22 cellular contexts compared by ENCODE assay signal in the genomic region with DNA sequence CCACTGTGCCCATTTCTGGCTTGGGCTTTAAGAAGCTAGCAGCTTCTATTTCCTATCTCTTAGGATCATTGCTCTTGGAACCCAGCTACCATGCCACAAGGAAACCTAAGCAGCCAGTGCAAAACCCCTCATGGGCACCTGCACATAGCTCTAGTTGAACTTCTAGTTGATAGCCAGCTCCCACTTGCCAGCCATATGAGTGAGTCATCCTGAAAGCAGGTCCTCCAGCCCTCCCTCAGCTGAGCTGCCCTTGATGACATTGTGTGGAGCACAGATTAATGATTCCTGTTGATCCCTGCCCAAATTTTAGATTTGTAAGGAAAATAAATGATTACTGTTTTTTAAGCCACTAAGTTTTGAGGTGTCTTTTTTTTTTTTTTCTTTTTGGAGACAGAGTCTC.
A peak's percentile ranks its signal among the peaks of the same experiment; 100 is the strongest.
DNase-seq lines count a peak whose midpoint lies in the region; ATAC-seq, FAIRE-seq and TF ChIP-seq lines count a peak whose summit lies in the region.
"Had no signal": no experiment of that assay in that cellular context is flagged by ENCODE, and none has a peak within 500 bp of the region (broad histone marks: within the 10 kb centered on the region; RNA-seq: fewer than 3 reads in every experiment).

No MANE protein-coding gene starts in this region.

- H3K36me3 ChIP-seq in astrocyte (ENCODE audit: insufficient read depth, low read length), result no peaks in the 10 kb centered on the region
- H3K36me3 ChIP-seq: BE2C had no signal

- no peaks in the 10 kb centered on the region for H3K9me3 Mint-ChIP-seq in astrocyte (ENCODE audit: unreplicated experiment)
- H3K9me3 Mint-ChIP-seq in activated naive CD4-positive, alpha-beta T cell treated with anti-CD3 and anti-CD28 coated beads, Interleukin-2, amount 50 U/mL, for 72 hours, result peaks cover 11 to 15% of the 10 kb centered on the region in 2 donors
- H3K9me3 Mint-ChIP-seq in activated T-helper 2 cell treated with anti-CD3 and anti-CD28 coated beads, Interferon-gamma antibody, Interleukin-2, Interleukin-4, amounts not matched to agents 10 μg/mL and 5 μg/mL and 100 μg/mL, durations not matched to agents 14 hours and 24 hours and 36 hours, result peaks cover 14% of the 10 kb centered on the region
- H3K9me3 Mint-ChIP-seq: GM23338 had no signal

- no peak overlapping the region for H3K27ac Mint-ChIP-seq in astrocyte (ENCODE audit: unreplicated experiment)
- H3K27ac Mint-ChIP-seq in activated naive CD4-positive, alpha-beta T cell treated with anti-CD3 and anti-CD28 coated beads, Interleukin-2, amount 50 U/mL, for 72 hours, result no peak overlapping the region
- no peak overlapping the region for H3K27ac Mint-ChIP-seq in activated T-helper 2 cell treated with anti-CD3 and anti-CD28 coated beads, Interferon-gamma antibody, Interleukin-2, Interleukin-4, amounts not matched to agents 10 μg/mL and 5 μg/mL and 100 μg/mL, durations not matched to agents 14 hours and 24 hours and 36 hours
- H3K27ac Mint-ChIP-seq: CD8-positive, alpha-beta T cell; GM23338 had no signal

- no peaks in the 10 kb centered on the region for H3K79me2 ChIP-seq in astrocyte (ENCODE audit: insufficient read depth, low read length)

- H3K9me3 ChIP-seq in astrocyte (ENCODE audit: insufficient read depth, low read depth, low read length), result no peaks in the 10 kb centered on the region
- H3K9me3 ChIP-seq: BE2C had no signal

- DNase-seq in HK-2 (ENCODE audit: unreplicated experiment) (peak; percentile 3), astrocyte (ENCODE audit: low read depth) (peak; percentile 23), renal cortical epithelial cell (ENCODE audit: low read depth) (peak; percentile 59), occipital lobe (lab: John Stamatoyannopoulos, UW) (no peak), NCI-H446 (lab: John Stamatoyannopoulos, UW) (no peak)
- no peak for DNase-seq in activated naive CD4-positive, alpha-beta T cell treated with anti-CD3 and anti-CD28 coated beads, Interleukin-2, amount 50 U/mL, for 72 hours (ENCODE audit: low spot score in 2 of 2)
- no peak for DNase-seq in activated T-helper 2 cell treated with anti-CD3 and anti-CD28 coated beads, Interferon-gamma antibody, Interleukin-2, Interleukin-4, amounts not matched to agents 10 μg/mL and 5 μg/mL and 100 μg/mL, durations not matched to agents 14 hours and 24 hours and 36 hours (ENCODE audit: low spot score)
- DNase-seq: BE2C; CD8-positive, alpha-beta T cell; DMS 273 treated with DMSO at 0.1 percent for 48 hours; EL; NCI-H1092; NCI-H146; NCI-H2081; NCI-H524; SHP77 treated with DMSO at 0.1 percent for 48 hours; T-helper 1 cell had no signal

- no peaks in the 10 kb centered on the region for H3K27me3 Mint-ChIP-seq in astrocyte (ENCODE audit: low read depth, unreplicated experiment)
- H3K27me3 Mint-ChIP-seq in activated T-helper 2 cell treated with anti-CD3 and anti-CD28 coated beads, Interferon-gamma antibody, Interleukin-2, Interleukin-4, amounts not matched to agents 10 μg/mL and 5 μg/mL and 100 μg/mL, durations not matched to agents 14 hours and 24 hours and 36 hours (ENCODE audit: low read depth), result no peaks in the 10 kb centered on the region

- no peak overlapping the region for H3K4me2 ChIP-seq in astrocyte (ENCODE audit: low read length)
- H3K4me2 ChIP-seq: GM23338, KMS-11 had no signal

- no peak overlapping the region for H3K9ac ChIP-seq in astrocyte (ENCODE audit: low read length)
- H3K9ac ChIP-seq: KMS-11 had no signal

- H3K27ac ChIP-seq in astrocyte (ENCODE audit: low read depth, low read length), result no peak overlapping the region
- H3K27ac ChIP-seq: KMS-11 had no signal

- ATAC-seq in GM18511 (IDR thresholded peaks at IDR 0.05; ENCODE audit: unreplicated experiment), result peak; percentile 49
- no peak for ATAC-seq in activated naive CD4-positive, alpha-beta T cell treated with anti-CD3 and anti-CD28 coated beads, Interleukin-2, amount 50 U/mL, for 72 hours
- ATAC-seq: CD8-positive, alpha-beta T cell; GM23338; SK-N-SH treated with all-trans-retinoic acid at 6 μM for 48 hours had no signal

- no peaks in the 10 kb centered on the region for H3K27me3 ChIP-seq in astrocyte (ENCODE audit: insufficient read depth, low read length)
- H3K27me3 ChIP-seq: BE2C had no signal

- no peak overlapping the region for H3K4me3 ChIP-seq in astrocyte (ENCODE audit: insufficient read depth, low read depth, low read length)
- H3K4me3 ChIP-seq: GM23338 had no signal

- no peak overlapping the region for H3K4me3 Mint-ChIP-seq in astrocyte (ENCODE audit: unreplicated experiment)
- no peak overlapping the region for H3K4me3 Mint-ChIP-seq in activated T-helper 2 cell treated with anti-CD3 and anti-CD28 coated beads, Interferon-gamma antibody, Interleukin-2, Interleukin-4, amounts not matched to agents 10 μg/mL and 5 μg/mL and 100 μg/mL, durations not matched to agents 14 hours and 24 hours and 36 hours (ENCODE audit: low read depth)
- H3K4me3 Mint-ChIP-seq: CD8-positive, alpha-beta T cell; GM23338 had no signal

- H3K36me3 Mint-ChIP-seq in astrocyte (ENCODE audit: low read depth, unreplicated experiment), result no peaks in the 10 kb centered on the region
- no peaks in the 10 kb centered on the region for H3K36me3 Mint-ChIP-seq in activated naive CD4-positive, alpha-beta T cell treated with anti-CD3 and anti-CD28 coated beads, Interleukin-2, amount 50 U/mL, for 72 hours
- no peaks in the 10 kb centered on the region for H3K36me3 Mint-ChIP-seq in activated T-helper 2 cell treated with anti-CD3 and anti-CD28 coated beads, Interferon-gamma antibody, Interleukin-2, Interleukin-4, amounts not matched to agents 10 μg/mL and 5 μg/mL and 100 μg/mL, durations not matched to agents 14 hours and 24 hours and 36 hours (ENCODE audit: low read depth)
- H3K36me3 Mint-ChIP-seq: CD8-positive, alpha-beta T cell had no signal

- intact Hi-C loops in activated T-helper 2 cell treated with anti-CD3 and anti-CD28 coated beads, Interferon-gamma antibody, Interleukin-2, Interleukin-4, amounts not matched to agents 10 μg/mL and 5 μg/mL and 100 μg/mL, durations not matched to agents 14 hours and 24 hours and 36 hours (cut with micrococcal nuclease), result no loop called here

- H4K20me1 ChIP-seq in astrocyte (ENCODE audit: insufficient read depth, low read length), result no peaks in the 10 kb centered on the region

- peaks cover 2% of the 10 kb centered on the region for H3K4me1 ChIP-seq in astrocyte (ENCODE audit: insufficient read depth, low read length)
- H3K4me1 ChIP-seq: BE2C had no signal

- FAIRE-seq in astrocyte (lab: Jason Lieb, UNC), result no peak
- FAIRE-seq: RCC 7860 had no signal

- no peak for TF ChIP-seq CTCF in astrocyte (IDR thresholded peaks at IDR 0.05; ENCODE audit: insufficient read depth, low read depth, low read length)

- H2AFZ ChIP-seq in astrocyte (ENCODE audit: low read depth, low read length), result no peak overlapping the region
- H2AFZ ChIP-seq: GM23338 had no signal

- H3K4me1 Mint-ChIP-seq in astrocyte (ENCODE audit: low read depth, unreplicated experiment), result peaks cover 4% of the 10 kb centered on the region
- peaks cover 3% of the 10 kb centered on the region for H3K4me1 Mint-ChIP-seq in activated T-helper 2 cell treated with anti-CD3 and anti-CD28 coated beads, Interferon-gamma antibody, Interleukin-2, Interleukin-4, amounts not matched to agents 10 μg/mL and 5 μg/mL and 100 μg/mL, durations not matched to agents 14 hours and 24 hours and 36 hours (ENCODE audit: low read depth)

Comparison
In these comparisons a context has a peak if more than half of its experiments do, and no peak if none do; other contexts are left out.
1. DNase-seq: peak in HK-2 (single experiment), astrocyte (single experiment) and renal cortical epithelial cell (single experiment); none in activated naive CD4-positive, alpha-beta T cell treated with anti-CD3 and anti-CD28 coated beads, Interleukin-2, amount 50 U/mL, for 72 hours (0 of 2), occipital lobe (single experiment), NCI-H446 (0 of 2) and activated T-helper 2 cell treated with anti-CD3 and anti-CD28 coated beads, Interferon-gamma antibody, Interleukin-2, Interleukin-4, amounts not matched to agents 10 μg/mL and 5 μg/mL and 100 μg/mL, durations not matched to agents 14 hours and 24 hours and 36 hours (single experiment).